ENCODE assay signal across 10 cellular contexts in genomic region chr3:123799544-123800351, GRCh38.
DNase-seq lines count a peak whose midpoint lies in the region; ATAC-seq and TF ChIP-seq lines count a peak whose summit lies in the region.
"Had no signal": no experiment of that assay in that cellular context is flagged by ENCODE, and none has a peak within 500 bp of the region (broad histone marks: within the 10 kb centered on the region; RNA-seq: fewer than 3 reads in every experiment).

No MANE protein-coding gene starts in this region.

- no peaks in the 10 kb centered on the region for H3K4me1 ChIP-seq in left lung
- peaks cover 0 to 16% (median 3%) of the 10 kb centered on the region in 4 donors for H3K4me1 ChIP-seq in tibial nerve

- H3K36me3 ChIP-seq in left lung (no peaks in the 10 kb centered on the region), tibial nerve (no peaks in the 10 kb centered on the region)

- no peak for TF ChIP-seq CTCF in MCF 10A (IDR thresholded peaks at IDR 0.05; ENCODE audit: unreplicated experiment)
- TF ChIP-seq CTCF in left lung (IDR thresholded peaks at IDR 0.05), result no peak
- no peak for TF ChIP-seq CTCF in tibial nerve (IDR thresholded peaks at IDR 0.05)

- H3K4me3 ChIP-seq in left lung, result peak overlapping the region; percentile 15 to 28
- peak overlapping the region in 1 of 4 donors; percentile 19 for H3K4me3 ChIP-seq in tibial nerve

- intact Hi-C loops in MCF 10A (cut with micrococcal nuclease) (no loop called here), left lung (cut with DNase I) (no loop called here)

- DNase-seq in HuH-7.5 (ENCODE audit: low spot score) (peak; percentile 56), MCF 10A (ENCODE audit: unreplicated experiment) (peak; percentile 84), left lung (no peak), tibial nerve (ENCODE audit: low spot score in 2 of 2) (peak; percentile 15 to 23), H4 (ENCODE audit: low spot score) (no peak), ACHN (no peak)
- DNase-seq: NCI-H526 treated with DMSO at 0.1 percent for 48 hours had no signal

- TF ChIP-seq EP300 in tibial nerve (IDR thresholded peaks at IDR 0.05), result no peak

- H3K4me1 Mint-ChIP-seq in MCF 10A (ENCODE audit: insufficient read depth, unreplicated experiment), result peaks cover 6% of the 10 kb centered on the region

- no peaks in the 10 kb centered on the region for H3K9me3 Mint-ChIP-seq in MCF 10A (ENCODE audit: unreplicated experiment)
- H3K9me3 Mint-ChIP-seq: T-helper 2 cell treated with Interferon-gamma antibody and Interleukin-4, amounts not matched to agents 5 μg/mL and 100 μg/mL, for 36 hours had no signal

- H3K27ac ChIP-seq in left lung (peak overlapping the region; percentile 38 to 70), tibial nerve (peak overlapping the region in 1 of 4 donors; percentile 34)

- H3K27me3 ChIP-seq in left lung (no peaks in the 10 kb centered on the region), tibial nerve (no peaks in the 10 kb centered on the region)

- POLR2A ChIA-PET in MCF 10A (lab: Yijun Ruan, JAX), result interaction anchor here (1.1 kb wide), 1 partner anchor 8 kb away, joined by 3 read pairs; no protein-coding TSS in a partner anchor

- ATAC-seq in left lung (peak; percentile 24), HG03520 (IDR thresholded peaks at IDR 0.05; ENCODE audit: unreplicated experiment) (no peak), GM19397 (IDR thresholded peaks at IDR 0.05; ENCODE audit: unreplicated experiment) (no peak)

- CTCF ChIA-PET in MCF 10A (lab: Yijun Ruan, JAX), result interaction anchor here (0.6 to 1.1 kb wide), 3 partner anchors 24 to 74 kb away, joined by 3 read pairs; no protein-coding TSS in a partner anchor

- peak overlapping the region; percentile 6 for H3K27ac Mint-ChIP-seq in MCF 10A (ENCODE audit: low read depth, unreplicated experiment)
- H3K27ac Mint-ChIP-seq: T-helper 2 cell treated with Interferon-gamma antibody and Interleukin-4, amounts not matched to agents 5 μg/mL and 100 μg/mL, for 36 hours had no signal

- no peaks in the 10 kb centered on the region for H3K9me3 ChIP-seq in left lung
- no peaks in the 10 kb centered on the region for H3K9me3 ChIP-seq in tibial nerve

- in situ Hi-C loops in ACHN (cut with HindIII; ENCODE audit: low pct_ligation_motif_present, low pct_unique_long_range_greater_than_20kb, low sequenced_read_pairs), result no loop called here

- peaks cover 13% of the 10 kb centered on the region for H3K27me3 Mint-ChIP-seq in MCF 10A (ENCODE audit: insufficient read depth, unreplicated experiment)

- WGBS in tibial nerve, 2 donors, result 32 to 43% methylated on average over 20 to 22 of the region's 22 CpGs

- no TSS peak for BruUV-seq in MCF 10A (replicated peaks; lab: Mats Ljungman, UMichigan)

- H3K4me3 Mint-ChIP-seq in MCF 10A (ENCODE audit: unreplicated experiment), result peak overlapping the region; percentile 28
- H3K4me3 Mint-ChIP-seq: T-helper 2 cell treated with Interferon-gamma antibody and Interleukin-4, amounts not matched to agents 5 μg/mL and 100 μg/mL, for 36 hours had no signal

- no peak for TF ChIP-seq POLR2A in tibial nerve (IDR thresholded peaks at IDR 0.05)

- H3K36me3 Mint-ChIP-seq in MCF 10A (ENCODE audit: insufficient read depth, unreplicated experiment), result no peaks in the 10 kb centered on the region

Comparison
In these comparisons a context has a peak if more than half of its experiments do, and no peak if none do; other contexts are left out.
1. DNase-seq: peak in HuH-7.5 (single experiment), MCF 10A (single experiment) and tibial nerve (2 of 2); none in left lung (0 of 2), H4 (single experiment) and ACHN (single experiment).